In the genomic region with DNA sequence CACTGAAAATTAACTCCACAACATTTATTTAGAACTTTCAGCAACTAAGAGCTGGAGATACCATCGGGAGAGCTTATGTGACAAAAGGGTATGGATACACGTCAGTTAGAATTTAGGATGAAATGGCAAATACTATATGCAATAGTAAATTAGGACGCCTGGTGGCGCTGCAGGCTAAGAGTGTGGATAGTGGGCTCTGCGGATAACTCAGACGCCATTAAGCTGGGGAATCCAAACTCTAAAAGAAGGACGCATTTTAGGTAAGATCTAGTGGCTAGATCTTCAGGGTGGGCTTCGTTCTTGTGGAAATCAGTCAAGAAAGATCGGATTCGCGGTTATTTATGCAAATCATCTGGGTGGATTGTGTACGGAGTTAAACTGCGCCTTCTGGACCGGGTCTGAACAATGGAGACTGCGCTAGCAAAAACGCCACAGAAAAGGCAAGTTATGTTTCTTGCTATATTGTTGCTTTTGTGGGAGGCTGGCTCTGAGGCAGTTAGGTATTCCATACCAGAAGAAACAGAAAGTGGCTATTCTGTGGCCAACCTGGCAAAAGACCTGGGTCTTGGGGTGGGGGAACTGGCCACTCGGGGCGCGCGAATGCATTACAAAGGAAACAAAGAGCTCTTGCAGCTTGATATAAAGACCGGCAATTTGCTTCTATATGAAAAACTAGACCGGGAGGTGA, we compare ENCODE assay signal across 8 cellular contexts. TPM values are rescaled to one million over a fixed set of nuclear protein-coding genes. Genes with fewer than 3 reads are reported as not detected.
A peak's percentile ranks its signal among the peaks of the same experiment; 100 is the strongest.
DNase-seq lines count a peak whose midpoint lies in the region; ATAC-seq, FAIRE-seq and TF ChIP-seq lines count a peak whose summit lies in the region.

A gene (plus strand): TSS at position 177 of the 688 bp plus-strand sequence. CDS start 229 bp downstream, at position 406.

- H3K27ac Mint-ChIP-seq in activated CD8-positive, alpha-beta T cell treated with anti-CD3 and anti-CD28 coated beads for 36 hours, result no peak within 1 kb of the TSS
- H3K27ac Mint-ChIP-seq in activated CD8-positive, alpha-beta T cell treated with anti-CD3 and anti-CD28 coated beads, Interleukin-2, amount 10 ng/mL, durations not matched to agents 7 days and 5 days, result no peak within 1 kb of the TSS

- H3K27ac ChIP-seq in OCI-LY1 (ENCODE audit: low read depth, low read length, poor library complexity, severe bottlenecking) (no peak within 1 kb of the TSS), pancreas (peak within 1 kb of the TSS in 2 of 4 donors; percentile 44 to 47)

- no peak within 1 kb of the TSS for H3K4me2 ChIP-seq in OCI-LY1 (ENCODE audit: low read length)

- CTCF ChIA-PET in activated CD8-positive, alpha-beta T cell treated with anti-CD3 and anti-CD28 coated beads for 36 hours (lab: Charles Lee), result interaction anchor here (1.1 kb wide), 1 partner anchor 20 kb away, joined by 3 read pairs; no protein-coding TSS in a partner anchor
- CTCF ChIA-PET in activated CD8-positive, alpha-beta T cell treated with anti-CD3 and anti-CD28 coated beads, Interleukin-2, amount 10 ng/mL, durations not matched to agents 7 days and 5 days (lab: Charles Lee), result no interaction called here

- H3K4me3 ChIP-seq in OCI-LY1 (ENCODE audit: low read depth, low read length, poor library complexity, severe bottlenecking) (no peak within 1 kb of the TSS), epithelial cell of esophagus (ENCODE audit: low read length) (peak within 1 kb of the TSS; percentile 14), pancreas (peak within 1 kb of the TSS; percentile 12 to 50 (median 34))

- H3K36me3 ChIP-seq in OCI-LY1 (ENCODE audit: insufficient read depth, low read length), result no peaks in the 10 kb centered on the region
- H3K36me3 ChIP-seq in pancreas, result no peaks in the 10 kb centered on the region

- no peaks in the 10 kb centered on the region for H3F3A ChIP-seq in OCI-LY1 (ENCODE audit: insufficient read depth, low read length)

- no peaks in the 10 kb centered on the region for H3K79me2 ChIP-seq in OCI-LY1 (ENCODE audit: insufficient read depth, low read length)

- TF ChIP-seq POLR2A in GM12891 (IDR thresholded peaks at IDR 0.05; ENCODE audit: low read depth, low read length), result no peak

- H2AFZ ChIP-seq in OCI-LY1 (ENCODE audit: low read length), result no peak within 1 kb of the TSS

- POLR2A ChIA-PET in activated CD8-positive, alpha-beta T cell treated with anti-CD3 and anti-CD28 coated beads for 36 hours (lab: Charles Lee), result no interaction called here
- POLR2A ChIA-PET in activated CD8-positive, alpha-beta T cell treated with anti-CD3 and anti-CD28 coated beads, Interleukin-2, amount 10 ng/mL, durations not matched to agents 7 days and 5 days (lab: Charles Lee), result no interaction called here

- H3K9me3 ChIP-seq in OCI-LY1 (ENCODE audit: low read length) (no peaks in the 10 kb centered on the region), pancreas (no peaks in the 10 kb centered on the region)

- WGBS in pancreas, 2 donors, result 8 to 13% methylated on average over 22 of the region's 22 CpGs

- peaks cover 23% of the 10 kb centered on the region for H3K9me3 Mint-ChIP-seq in activated CD8-positive, alpha-beta T cell treated with anti-CD3 and anti-CD28 coated beads for 36 hours
- peaks cover 45% of the 10 kb centered on the region for H3K9me3 Mint-ChIP-seq in activated CD8-positive, alpha-beta T cell treated with anti-CD3 and anti-CD28 coated beads, Interleukin-2, amount 10 ng/mL, durations not matched to agents 7 days and 5 days (ENCODE audit: insufficient read depth)

- H3K36me3 Mint-ChIP-seq in activated CD8-positive, alpha-beta T cell treated with anti-CD3 and anti-CD28 coated beads for 36 hours (ENCODE audit: low read depth), result peaks cover 4% of the 10 kb centered on the region
- H3K36me3 Mint-ChIP-seq in activated CD8-positive, alpha-beta T cell treated with anti-CD3 and anti-CD28 coated beads, Interleukin-2, amount 10 ng/mL, durations not matched to agents 7 days and 5 days (ENCODE audit: low read depth), result peaks cover 2% of the 10 kb centered on the region

- peak; percentile 19 for DNase-seq in activated CD8-positive, alpha-beta T cell treated with anti-CD3 and anti-CD28 coated beads for 36 hours
- no peak for DNase-seq in activated CD8-positive, alpha-beta T cell treated with anti-CD3 and anti-CD28 coated beads, Interleukin-2, amount 10 ng/mL, durations not matched to agents 7 days and 5 days
- DNase-seq in epithelial cell of esophagus (ENCODE audit: low read depth), result peak; percentile 3
- peak in 4 of 6 donors; percentile 29 to 67 (median 47) for DNase-seq in pancreas
- no peak for DNase-seq in GM12891 (ENCODE audit: insufficient read length, low spot score)

- intact Hi-C loops in activated CD8-positive, alpha-beta T cell treated with anti-CD3 and anti-CD28 coated beads for 36 hours (cut with micrococcal nuclease), result no loop called here
- intact Hi-C loops in pancreas (cut with DNase I), result no loop called here

- no peak within 1 kb of the TSS for H3K9ac ChIP-seq in OCI-LY1 (ENCODE audit: low read length)

- H3K4me3 Mint-ChIP-seq in activated CD8-positive, alpha-beta T cell treated with anti-CD3 and anti-CD28 coated beads for 36 hours, result no peak within 1 kb of the TSS
- H3K4me3 Mint-ChIP-seq in activated CD8-positive, alpha-beta T cell treated with anti-CD3 and anti-CD28 coated beads, Interleukin-2, amount 10 ng/mL, durations not matched to agents 7 days and 5 days, result no peak within 1 kb of the TSS

- H3K9me2 ChIP-seq in OCI-LY1 (ENCODE audit: low read depth, low read length), result no peaks in the 10 kb centered on the region

- no peaks in the 10 kb centered on the region for H4K20me1 ChIP-seq in OCI-LY1 (ENCODE audit: insufficient read depth, low read length)

- no peak for ATAC-seq in activated CD8-positive, alpha-beta T cell treated with anti-CD3 and anti-CD28 coated beads for 36 hours
- ATAC-seq in activated CD8-positive, alpha-beta T cell treated with anti-CD3 and anti-CD28 coated beads, Interleukin-2, amount 10 ng/mL, durations not matched to agents 7 days and 5 days, result no peak
- peak; percentile 94 to 98 (median 96) for ATAC-seq in pancreas
- ATAC-seq in GM21723 (IDR thresholded peaks at IDR 0.05; ENCODE audit: unreplicated experiment), result no peak
- no peak for ATAC-seq in GM21576 (IDR thresholded peaks at IDR 0.05; ENCODE audit: unreplicated experiment)

- TF ChIP-seq CTCF in activated CD8-positive, alpha-beta T cell treated with anti-CD3 and anti-CD28 coated beads for 36 hours (IDR thresholded peaks at IDR 0.05), result peak; percentile 17
- TF ChIP-seq CTCF in OCI-LY1 (IDR thresholded peaks at IDR 0.05; ENCODE audit: low read length) (peak; percentile 27; the same call in 1 of the 2 replicates), epithelial cell of esophagus (IDR thresholded peaks at IDR 0.05; ENCODE audit: insufficient read depth, low read depth, low read length, missing control alignments) (peak; percentile 36), pancreas (IDR thresholded peaks at IDR 0.05) (peak; percentile 34 to 41 (median 38))

- FAIRE-seq in pancreas (lab: Jason Lieb, UNC) (no peak), GM12891 (lab: Jason Lieb, UNC) (no peak)

- no peaks in the 10 kb centered on the region for H3K27me3 ChIP-seq in OCI-LY1 (ENCODE audit: insufficient read depth, low read length)
- H3K27me3 ChIP-seq in pancreas, result no peaks in the 10 kb centered on the region

- peaks cover 1% of the 10 kb centered on the region for H3K4me1 Mint-ChIP-seq in activated CD8-positive, alpha-beta T cell treated with anti-CD3 and anti-CD28 coated beads for 36 hours (ENCODE audit: low read depth)
- no peaks in the 10 kb centered on the region for H3K4me1 Mint-ChIP-seq in activated CD8-positive, alpha-beta T cell treated with anti-CD3 and anti-CD28 coated beads, Interleukin-2, amount 10 ng/mL, durations not matched to agents 7 days and 5 days (ENCODE audit: low read depth)

- peaks cover 12% of the 10 kb centered on the region for H3K27me3 Mint-ChIP-seq in activated CD8-positive, alpha-beta T cell treated with anti-CD3 and anti-CD28 coated beads for 36 hours
- H3K27me3 Mint-ChIP-seq in activated CD8-positive, alpha-beta T cell treated with anti-CD3 and anti-CD28 coated beads, Interleukin-2, amount 10 ng/mL, durations not matched to agents 7 days and 5 days (ENCODE audit: low read depth), result no peaks in the 10 kb centered on the region

- H3K4me1 ChIP-seq in OCI-LY1 (ENCODE audit: insufficient read depth, low read length, severe bottlenecking), result no peaks in the 10 kb centered on the region
- no peaks in the 10 kb centered on the region for H3K4me1 ChIP-seq in pancreas

TF ChIP-seq in GM12891, 5 proteins besides CTCF, POLR2A, EP300 and RAD21:
- TF ChIP-seq SPI1 (IDR thresholded peaks at IDR 0.05; ENCODE audit: low read depth, low read length) (no peak), TAF1 (IDR thresholded peaks at IDR 0.05; ENCODE audit: low read depth, low read length) (no peak), POLR2AphosphoS5 (IDR thresholded peaks at IDR 0.05; ENCODE audit: low read depth, low read length) (no peak), POU2F2 (IDR thresholded peaks at IDR 0.05; ENCODE audit: low read depth, low read length) (no peak), PAX5 (IDR thresholded peaks at IDR 0.05; ENCODE audit: insufficient read depth, low read length, severe bottlenecking) (no peak)

RNA-seq across cellular contexts. Expression of the gene that starts here (rescaled TPM):
- total RNA-seq in activated CD8-positive, alpha-beta T cell treated with anti-CD3 and anti-CD28 coated beads for 36 hours, result not detected
- not detected for total RNA-seq in activated CD8-positive, alpha-beta T cell treated with anti-CD3 and anti-CD28 coated beads, Interleukin-2, amount 10 ng/mL, durations not matched to agents 7 days and 5 days
- 1 to 10 TPM; 2.4 to 6.7 (median 4.6) TPM for total RNA-seq in pancreas
- 1 to 10 TPM; 2.3 to 3.6 TPM for polyA plus RNA-seq in pancreas
- not detected for polyA plus RNA-seq in GM12891 (2012; ENCODE audit: low read depth, missing spikeins)

Comparison
In these comparisons a context has a peak if more than half of its experiments do, and no peak if none do; other contexts are left out.
1. Peak in DNase-seq in activated CD8-positive, alpha-beta T cell treated with anti-CD3 and anti-CD28 coated beads for 36 hours; RNA of the gene not detected or under 1 TPM.
2. ATAC-seq: peak in pancreas (4 of 4); none in activated CD8-positive, alpha-beta T cell treated with anti-CD3 and anti-CD28 coated beads for 36 hours (single experiment), activated CD8-positive, alpha-beta T cell treated with anti-CD3 and anti-CD28 coated beads, Interleukin-2, amount 10 ng/mL, durations not matched to agents 7 days and 5 days (single experiment), GM21723 (single experiment) and GM21576 (single experiment).
3. DNase-seq: peak in epithelial cell of esophagus (single experiment) and pancreas (4 of 6); none in activated CD8-positive, alpha-beta T cell treated with anti-CD3 and anti-CD28 coated beads, Interleukin-2, amount 10 ng/mL, durations not matched to agents 7 days and 5 days (single experiment) and GM12891 (single experiment).
4. Peak in every context shown above with its lines, with median percentiles within 50 percentile points of each other: CTCF ChIP-seq.